ENCODE assay signal across 28 cellular contexts in the genomic region with DNA sequence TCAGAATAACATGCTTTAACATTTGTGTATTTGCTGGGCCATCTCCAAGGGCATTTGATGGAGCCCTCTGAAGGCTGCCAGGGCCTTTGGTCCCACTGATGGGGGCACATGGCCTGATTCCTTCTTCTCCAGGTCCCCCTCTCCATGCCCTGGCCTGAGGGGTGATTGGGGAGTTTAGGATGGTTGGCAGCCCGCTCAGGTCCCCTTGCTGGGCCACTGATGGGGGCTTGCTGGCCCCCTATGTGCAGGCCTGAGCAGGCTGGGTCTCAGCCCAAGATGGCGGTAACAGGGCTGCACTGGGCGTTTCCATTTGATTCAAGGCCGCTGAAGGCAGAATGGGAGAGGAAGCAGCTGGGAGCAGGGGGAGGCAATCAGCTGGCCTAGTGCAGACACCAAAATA.
"Had no signal": no experiment of that assay in that cellular context is flagged by ENCODE, and none has a peak within 500 bp of the region (broad histone marks: within the 10 kb centered on the region; RNA-seq: fewer than 3 reads in every experiment).

No MANE protein-coding gene starts in this region.

- H3K9me3 Mint-ChIP-seq: stimulated activated effector memory CD8-positive, alpha-beta T cell treated with anti-CD3 and anti-CD28 coated beads, Interleukin-12 subunit alpha, Interleukin-12 subunit beta, amount 100 ng/mL, for 72 hours; stimulated activated memory B cell treated with anti-CD40 and anti-IgM and Interleukin-4, amounts not matched to agents 10 μg/mL and 1 μg/mL and 100 μg/mL, for 72 hours; stimulated activated naive CD8-positive, alpha-beta T cell treated with anti-CD3 and anti-CD28 coated beads, Interleukin-15, amount 100 ng/mL, for 72 hours; stimulated activated naive CD8-positive, alpha-beta T cell treated with anti-CD3 and anti-CD28 coated beads, Interleukin-15, Interleukin-2, amounts not matched to agents 100 ng/mL and 50 ng/mL, for 24 hours; type B pancreatic cell had no signal

- DNase-seq: stimulated activated CD4-positive, alpha-beta T cell treated with anti-CD3 and anti-CD28 coated beads, Interleukin-2, amount 100 ng/mL, for 48 hours; stimulated activated CD4-positive, alpha-beta T cell treated with anti-CD3 and anti-CD28 coated beads, Interleukin-4, amount 100 ng/mL, for 1 hour; stimulated activated CD4-positive, alpha-beta T cell treated with anti-CD3 and anti-CD28 coated beads, Interleukin-4, amount 100 ng/mL, for 24 hours; stimulated activated CD4-positive, alpha-beta T cell treated with anti-CD3 and anti-CD28 coated beads, Interleukin-4, amount 100 ng/mL, for 4 hours; stimulated activated CD8-positive, alpha-beta memory T cell treated with anti-CD3 and anti-CD28 coated beads, Interleukin-4, amount 100 ng/mL, for 48 hours; stimulated activated naive B cell treated with anti-CD40 and anti-IgM and Interleukin-4, amounts not matched to agents 10 μg/mL and 1 μg/mL and 100 μg/mL, for 72 hours; stimulated activated naive CD4-positive, alpha-beta T cell; stimulated activated naive CD4-positive, alpha-beta T cell treated with Interleukin-2 at 50 U/mL for 16 hours; stimulated activated naive CD8-positive, alpha-beta T cell treated with anti-CD3 and anti-CD28 coated beads, Interleukin-15, amount 100 ng/mL, for 72 hours; stimulated activated naive CD8-positive, alpha-beta T cell treated with anti-CD3 and anti-CD28 coated beads, Interleukin-15, Interleukin-2, amounts not matched to agents 100 U/mL and 50 U/mL, for 24 hours; stomach; substantia nigra; testis; thyroid gland; tibial artery; transverse colon; trophoblast cell; upper lobe of left lung; upper lobe of right lung; uterus had no signal

- ATAC-seq: stimulated activated effector memory CD8-positive, alpha-beta T cell treated with anti-CD3 and anti-CD28 coated beads, Interleukin-12 subunit alpha, Interleukin-12 subunit beta, amount 100 ng/mL, for 72 hours; stimulated activated memory B cell treated with anti-CD40 and anti-IgM and Interleukin-4, amounts not matched to agents 10 μg/mL and 1 μg/mL and 100 μg/mL, for 72 hours; stimulated activated naive B cell treated with anti-CD40 and anti-IgM and Interleukin-4, amounts not matched to agents 10 μg/mL and 1 μg/mL and 100 μg/mL, for 72 hours; stimulated activated naive CD8-positive, alpha-beta T cell treated with anti-CD3 and anti-CD28 coated beads, Interleukin-15, amount 100 ng/mL, for 72 hours; stimulated activated naive CD8-positive, alpha-beta T cell treated with anti-CD3 and anti-CD28 coated beads, Interleukin-15, Interleukin-2, amounts not matched to agents 100 U/mL and 50 U/mL, for 24 hours; upper lobe of right lung had no signal

- H3K9me3 ChIP-seq: suprapubic skin, testis, thyroid gland, transverse colon, uterus, vagina had no signal

- H3K27ac ChIP-seq: stomach, suprapubic skin, testis, thoracic aorta, thyroid gland, tibial artery, tibial nerve, transverse colon, upper lobe of left lung, upper lobe of right lung, uterus, vagina had no signal

- H3K27ac Mint-ChIP-seq: stimulated activated effector memory CD8-positive, alpha-beta T cell treated with anti-CD3 and anti-CD28 coated beads, Interleukin-12 subunit alpha, Interleukin-12 subunit beta, amount 100 ng/mL, for 72 hours; stimulated activated memory B cell treated with anti-CD40 and anti-IgM and Interleukin-4, amounts not matched to agents 10 μg/mL and 1 μg/mL and 100 μg/mL, for 72 hours; stimulated activated naive B cell treated with anti-CD40 and anti-IgM and Interleukin-4, amounts not matched to agents 10 μg/mL and 1 μg/mL and 100 μg/mL, for 72 hours; stimulated activated naive CD8-positive, alpha-beta T cell treated with anti-CD3 and anti-CD28 coated beads, Interleukin-15, Interleukin-2, amounts not matched to agents 100 ng/mL and 50 ng/mL, for 24 hours had no signal

- H3K4me3 ChIP-seq: stomach, suprapubic skin, testis, thoracic aorta, thyroid gland, tibial artery, tibial nerve, transverse colon, upper lobe of left lung, upper lobe of right lung, uterus, vagina had no signal

- H3K4me3 Mint-ChIP-seq: stimulated activated effector memory CD8-positive, alpha-beta T cell treated with anti-CD3 and anti-CD28 coated beads, Interleukin-12 subunit alpha, Interleukin-12 subunit beta, amount 100 ng/mL, for 72 hours; stimulated activated memory B cell treated with anti-CD40 and anti-IgM and Interleukin-4, amounts not matched to agents 10 μg/mL and 1 μg/mL and 100 μg/mL, for 72 hours; stimulated activated naive B cell treated with anti-CD40 and anti-IgM and Interleukin-4, amounts not matched to agents 10 μg/mL and 1 μg/mL and 100 μg/mL, for 72 hours; stimulated activated naive CD8-positive, alpha-beta T cell treated with anti-CD3 and anti-CD28 coated beads, Interleukin-15, amount 100 ng/mL, for 72 hours; stimulated activated naive CD8-positive, alpha-beta T cell treated with anti-CD3 and anti-CD28 coated beads, Interleukin-15, Interleukin-2, amounts not matched to agents 100 ng/mL and 50 ng/mL, for 24 hours; type B pancreatic cell had no signal

- H3K27me3 ChIP-seq: testis, thyroid gland, tibial artery, tibial nerve, transverse colon, upper lobe of left lung, uterus, vagina had no signal

- H3K36me3 ChIP-seq: stomach, suprapubic skin, thoracic aorta, thyroid gland, tibial artery, tibial nerve, transverse colon, upper lobe of left lung, upper lobe of right lung, uterus, vagina had no signal

- H3K4me1 Mint-ChIP-seq: stimulated activated effector memory CD8-positive, alpha-beta T cell treated with anti-CD3 and anti-CD28 coated beads, Interleukin-12 subunit alpha, Interleukin-12 subunit beta, amount 100 ng/mL, for 72 hours; stimulated activated memory B cell treated with anti-CD40 and anti-IgM and Interleukin-4, amounts not matched to agents 10 μg/mL and 1 μg/mL and 100 μg/mL, for 72 hours; stimulated activated naive B cell treated with anti-CD40 and anti-IgM and Interleukin-4, amounts not matched to agents 10 μg/mL and 1 μg/mL and 100 μg/mL, for 72 hours; stimulated activated naive CD8-positive, alpha-beta T cell treated with anti-CD3 and anti-CD28 coated beads, Interleukin-15, amount 100 ng/mL, for 72 hours had no signal

- H3K4me1 ChIP-seq: stomach, suprapubic skin, thyroid gland, tibial artery, tibial nerve, transverse colon, upper lobe of left lung, upper lobe of right lung, uterus, vagina had no signal

- H3K36me3 Mint-ChIP-seq: stimulated activated effector memory CD8-positive, alpha-beta T cell treated with anti-CD3 and anti-CD28 coated beads, Interleukin-12 subunit alpha, Interleukin-12 subunit beta, amount 100 ng/mL, for 72 hours; stimulated activated memory B cell treated with anti-CD40 and anti-IgM and Interleukin-4, amounts not matched to agents 10 μg/mL and 1 μg/mL and 100 μg/mL, for 72 hours; stimulated activated naive B cell treated with anti-CD40 and anti-IgM and Interleukin-4, amounts not matched to agents 10 μg/mL and 1 μg/mL and 100 μg/mL, for 72 hours; type B pancreatic cell had no signal
